Comparison of ENCODE assay signal across 8 cellular contexts in the genomic region with DNA sequence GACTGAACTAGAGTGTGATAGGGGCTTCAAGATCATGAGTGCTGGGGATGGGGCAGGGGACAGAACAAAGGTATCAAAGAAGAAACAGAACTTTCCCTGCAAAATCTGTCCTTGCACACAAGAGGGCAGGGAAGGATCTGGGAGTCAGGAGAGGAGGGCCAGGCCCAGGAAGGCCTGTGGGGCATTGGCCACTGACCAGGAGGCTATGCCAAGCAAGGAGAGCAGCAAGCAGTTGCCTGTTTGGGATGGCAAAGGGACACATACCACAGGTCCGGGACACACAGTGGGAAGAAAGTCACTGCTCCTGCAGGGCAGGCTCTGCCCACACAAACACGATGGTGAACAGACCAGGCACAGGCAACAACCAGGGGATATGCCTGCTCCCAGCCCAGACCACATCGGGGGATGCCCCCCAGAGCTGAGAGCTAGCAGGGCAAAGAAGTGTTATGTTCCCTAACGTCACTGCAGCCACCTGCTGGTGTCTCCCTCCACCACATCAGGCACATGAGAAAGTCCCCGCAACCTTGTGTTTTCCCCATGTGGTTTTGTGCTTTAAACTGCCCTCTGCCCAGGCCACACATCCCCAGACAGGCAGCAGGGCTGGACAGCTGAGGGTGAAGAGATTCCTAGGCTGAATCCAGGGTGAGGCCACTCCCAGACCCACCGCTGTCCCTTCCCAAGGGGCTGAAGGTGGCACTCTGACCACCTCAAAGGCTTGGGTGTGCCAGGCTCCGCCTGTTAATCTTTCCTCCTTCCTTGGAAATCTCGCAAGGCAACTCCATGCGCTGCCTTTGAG.
DNase-seq lines count a peak whose midpoint lies in the region; ATAC-seq and TF ChIP-seq lines count a peak whose summit lies in the region.

No MANE protein-coding gene starts in this region.

- in situ Hi-C loops in T47D (cut with HindIII; ENCODE audit: low pct_unique_long_range_greater_than_20kb, low sequenced_read_pairs): no loop called here

- DNase-seq in T47D (ENCODE audit: low read depth in 1 of 2, low spot score in 1 of 2) (peak; percentile 72 to 85), EL (no peak), NCI-H146 (lab: John Stamatoyannopoulos, UW) (no peak), AG20443 (ENCODE audit: low spot score) (no peak), NCI-H187 treated with DMSO at 0.1 percent for 48 hours (lab: John Stamatoyannopoulos, UW) (no peak)

- peak; percentile 72 for TF ChIP-seq CTCF in GM12872 (IDR thresholded peaks at IDR 0.05; ENCODE audit: insufficient read depth, low read depth, low read length)

- ATAC-seq in GM19395 (IDR thresholded peaks at IDR 0.05; ENCODE audit: unreplicated experiment) (peak; percentile 70), HG03175 (IDR thresholded peaks at IDR 0.05; ENCODE audit: unreplicated experiment) (peak; percentile 79)

Comparison
In these comparisons a context has a peak if more than half of its experiments do, and no peak if none do; other contexts are left out.
1. DNase-seq: peak in T47D (2 of 2); none in EL (single experiment), NCI-H146 (single experiment), AG20443 (single experiment) and NCI-H187 treated with DMSO at 0.1 percent for 48 hours (single experiment).